Comparison of ENCODE assay signal across 16 cellular contexts in the genomic region with DNA sequence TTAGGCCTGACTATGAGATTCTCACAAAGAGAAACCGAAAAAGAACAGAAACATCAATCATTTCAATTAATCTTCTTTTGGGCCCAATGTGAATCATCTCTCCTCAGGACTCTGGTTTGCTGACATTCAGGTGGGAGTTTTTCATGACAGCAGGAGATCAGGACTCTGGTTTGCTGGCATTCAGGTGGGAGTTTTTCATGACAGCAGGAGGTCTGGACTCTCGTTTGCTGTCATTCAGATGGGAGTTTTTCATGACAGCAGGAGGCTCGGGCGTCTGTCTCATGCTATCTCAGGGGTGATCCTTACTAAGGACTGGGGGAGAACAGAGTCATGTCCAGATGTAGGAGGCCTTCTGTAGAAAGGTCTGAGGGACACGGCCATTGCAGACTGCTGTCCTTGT. TPM values are rescaled to one million over a fixed set of nuclear protein-coding genes. Genes with fewer than 3 reads are reported as not detected.
A peak's percentile ranks its signal among the peaks of the same experiment; 100 is the strongest.
DNase-seq lines count a peak whose midpoint lies in the region; ATAC-seq and TF ChIP-seq lines count a peak whose summit lies in the region.
"Had no signal": no experiment of that assay in that cellular context is flagged by ENCODE, and none has a peak within 500 bp of the region (broad histone marks: within the 10 kb centered on the region; RNA-seq: fewer than 3 reads in every experiment).

No MANE protein-coding gene starts in this region.

- no peak for ATAC-seq in HG03175 (IDR thresholded peaks at IDR 0.05; ENCODE audit: unreplicated experiment)
- no peak for ATAC-seq in upper lobe of left lung (ENCODE audit: low FRiP score in 2 of 2)
- ATAC-seq in GM18505 (IDR thresholded peaks at IDR 0.05; ENCODE audit: unreplicated experiment) = no peak

- no peak for TF ChIP-seq EP300 in upper lobe of left lung (IDR thresholded peaks at IDR 0.05)

- H3K9ac ChIP-seq in iPS-18a (ENCODE audit: low read length) = no peak overlapping the region

- WGBS in upper lobe of left lung, 2 donors = 66 to 76% methylated on average over 3 to 5 of the region's 5 CpGs

- TF ChIP-seq CTCF in upper lobe of left lung (IDR thresholded peaks at IDR 0.05) = no peak

- TF ChIP-seq POLR2A in upper lobe of left lung (IDR thresholded peaks at IDR 0.05) (no peak), GM18505 (IDR thresholded peaks at IDR 0.05; ENCODE audit: borderline replicate concordance, extremely low read depth, insufficient read depth, insufficient read length) (no peak)

- H3K4me3 ChIP-seq in iPS-18a (ENCODE audit: low read length) (peak overlapping the region; percentile 8), upper lobe of left lung (no peak overlapping the region)
- H3K4me3 ChIP-seq: lung had no signal

- peak; percentile 9 for DNase-seq in stimulated activated CD8-positive, alpha-beta memory T cell treated with anti-CD3 and anti-CD28 coated beads, Interleukin-4, amount 100 ng/mL, for 24 hours (ENCODE audit: low read depth)
- no peak for DNase-seq in stimulated activated CD8-positive, alpha-beta memory T cell treated with anti-CD3 and anti-CD28 coated beads, Interleukin-4, amount 100 ng/mL, for 48 hours
- DNase-seq in T-helper 2 cell treated with Interferon-gamma antibody and Interleukin-4, amounts not matched to agents 5 μg/mL and 100 μg/mL, for 36 hours (ENCODE audit: low spot score) = peak; percentile 46
- DNase-seq in upper lobe of left lung = no peak
- DNase-seq: DMS79, KBM-7, NCI-H82, OCI-M1, retina, Right ventricle myocardium superior, SW 1271 had no signal

- no peak overlapping the region for H3K4me3 Mint-ChIP-seq in T-helper 2 cell treated with Interferon-gamma antibody and Interleukin-4, amounts not matched to agents 5 μg/mL and 100 μg/mL, for 36 hours
- H3K4me3 Mint-ChIP-seq: stimulated activated naive CD8-positive, alpha-beta T cell treated with anti-CD3 and anti-CD28 coated beads, Interleukin-15, Interleukin-2, amounts not matched to agents 100 ng/mL and 50 ng/mL, for 24 hours had no signal

- H3K4me1 Mint-ChIP-seq in T-helper 2 cell treated with Interferon-gamma antibody and Interleukin-4, amounts not matched to agents 5 μg/mL and 100 μg/mL, for 36 hours (ENCODE audit: low read depth) = peaks cover 7% of the 10 kb centered on the region

- no peak overlapping the region for H3K27ac Mint-ChIP-seq in T-helper 2 cell treated with Interferon-gamma antibody and Interleukin-4, amounts not matched to agents 5 μg/mL and 100 μg/mL, for 36 hours
- H3K27ac Mint-ChIP-seq: stimulated activated naive CD8-positive, alpha-beta T cell treated with anti-CD3 and anti-CD28 coated beads, Interleukin-15, Interleukin-2, amounts not matched to agents 100 ng/mL and 50 ng/mL, for 24 hours had no signal

- H3K27me3 Mint-ChIP-seq in T-helper 2 cell treated with Interferon-gamma antibody and Interleukin-4, amounts not matched to agents 5 μg/mL and 100 μg/mL, for 36 hours (ENCODE audit: low read depth) = no peaks in the 10 kb centered on the region
- H3K27me3 Mint-ChIP-seq: stimulated activated naive CD8-positive, alpha-beta T cell treated with anti-CD3 and anti-CD28 coated beads, Interleukin-15, Interleukin-2, amounts not matched to agents 100 ng/mL and 50 ng/mL, for 24 hours had no signal

- H3K4me1 ChIP-seq in iPS-18a (ENCODE audit: control insufficient read depth, low read depth, low read length) (peaks cover 12% of the 10 kb centered on the region), upper lobe of left lung (no peaks in the 10 kb centered on the region)

- no peaks in the 10 kb centered on the region for H3K36me3 ChIP-seq in iPS-18a (ENCODE audit: control insufficient read depth, low read depth, low read length)
- no peaks in the 10 kb centered on the region for H3K36me3 ChIP-seq in upper lobe of left lung

- H3K27ac ChIP-seq in iPS-18a (ENCODE audit: low read length) (no peak overlapping the region), upper lobe of left lung (no peak overlapping the region)

- peaks cover 4% of the 10 kb centered on the region for H3K9me3 ChIP-seq in iPS-18a (ENCODE audit: control insufficient read depth, low read depth, low read length)
- H3K9me3 ChIP-seq in upper lobe of left lung = peaks cover 0 to 3% (median 0%) of the 10 kb centered on the region in 4 donors

- H3K27me3 ChIP-seq in iPS-18a (ENCODE audit: control insufficient read depth, insufficient read depth, low read length) = no peaks in the 10 kb centered on the region
- H3K27me3 ChIP-seq in upper lobe of left lung = no peaks in the 10 kb centered on the region

- peaks cover 24% of the 10 kb centered on the region for H3K9me3 Mint-ChIP-seq in T-helper 2 cell treated with Interferon-gamma antibody and Interleukin-4, amounts not matched to agents 5 μg/mL and 100 μg/mL, for 36 hours

- H3K36me3 Mint-ChIP-seq in T-helper 2 cell treated with Interferon-gamma antibody and Interleukin-4, amounts not matched to agents 5 μg/mL and 100 μg/mL, for 36 hours (ENCODE audit: low read depth) = peaks cover 23% of the 10 kb centered on the region

RNA-seq across cellular contexts. Expression of gene PARP11, which starts 40.1 kb away (rescaled TPM):
- total RNA-seq in upper lobe of left lung = 10 to 100 TPM in 2 of 6 donors, 1 to 10 TPM in 4; 3.8 to 10.8 (median 8.5) TPM

Comparison
In these comparisons a context has a peak if more than half of its experiments do, and no peak if none do; other contexts are left out.
1. DNase-seq: peak in stimulated activated CD8-positive, alpha-beta memory T cell treated with anti-CD3 and anti-CD28 coated beads, Interleukin-4, amount 100 ng/mL, for 24 hours (single experiment) and T-helper 2 cell treated with Interferon-gamma antibody and Interleukin-4, amounts not matched to agents 5 μg/mL and 100 μg/mL, for 36 hours (single experiment); none in stimulated activated CD8-positive, alpha-beta memory T cell treated with anti-CD3 and anti-CD28 coated beads, Interleukin-4, amount 100 ng/mL, for 48 hours (single experiment) and upper lobe of left lung (0 of 2).